ENCODE assay signal across 2 cellular contexts in genomic region chr20:63183422-63184146, GRCh38.
TF ChIP-seq lines count a peak whose summit lies in the region.

No MANE protein-coding gene starts in this region.

TF ChIP-seq in HCT116, 20 proteins besides CTCF, POLR2A, EP300 and RAD21:
- TF ChIP-seq, protein P1, sequence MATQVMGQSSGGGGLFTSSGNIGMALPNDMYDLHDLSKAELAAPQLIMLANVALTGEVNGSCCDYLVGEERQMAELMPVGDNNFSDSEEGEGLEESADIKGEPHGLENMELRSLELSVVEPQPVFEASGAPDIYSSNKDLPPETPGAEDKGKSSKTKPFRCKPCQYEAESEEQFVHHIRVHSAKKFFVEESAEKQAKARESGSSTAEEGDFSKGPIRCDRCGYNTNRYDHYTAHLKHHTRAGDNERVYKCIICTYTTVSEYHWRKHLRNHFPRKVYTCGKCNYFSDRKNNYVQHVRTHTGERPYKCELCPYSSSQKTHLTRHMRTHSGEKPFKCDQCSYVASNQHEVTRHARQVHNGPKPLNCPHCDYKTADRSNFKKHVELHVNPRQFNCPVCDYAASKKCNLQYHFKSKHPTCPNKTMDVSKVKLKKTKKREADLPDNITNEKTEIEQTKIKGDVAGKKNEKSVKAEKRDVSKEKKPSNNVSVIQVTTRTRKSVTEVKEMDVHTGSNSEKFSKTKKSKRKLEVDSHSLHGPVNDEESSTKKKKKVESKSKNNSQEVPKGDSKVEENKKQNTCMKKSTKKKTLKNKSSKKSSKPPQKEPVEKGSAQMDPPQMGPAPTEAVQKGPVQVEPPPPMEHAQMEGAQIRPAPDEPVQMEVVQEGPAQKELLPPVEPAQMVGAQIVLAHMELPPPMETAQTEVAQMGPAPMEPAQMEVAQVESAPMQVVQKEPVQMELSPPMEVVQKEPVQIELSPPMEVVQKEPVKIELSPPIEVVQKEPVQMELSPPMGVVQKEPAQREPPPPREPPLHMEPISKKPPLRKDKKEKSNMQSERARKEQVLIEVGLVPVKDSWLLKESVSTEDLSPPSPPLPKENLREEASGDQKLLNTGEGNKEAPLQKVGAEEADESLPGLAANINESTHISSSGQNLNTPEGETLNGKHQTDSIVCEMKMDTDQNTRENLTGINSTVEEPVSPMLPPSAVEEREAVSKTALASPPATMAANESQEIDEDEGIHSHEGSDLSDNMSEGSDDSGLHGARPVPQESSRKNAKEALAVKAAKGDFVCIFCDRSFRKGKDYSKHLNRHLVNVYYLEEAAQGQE (IDR thresholded peaks at IDR 0.05; ENCODE audit: low read depth) = no peak
- TF ChIP-seq YY1 (IDR thresholded peaks at IDR 0.05; ENCODE audit: extremely low read depth, insufficient replicate concordance, low read depth, low read length) (no peak), SP1 (IDR thresholded peaks at IDR 0.05; ENCODE audit: low read depth) (no peak), POLR2AphosphoS5 (IDR thresholded peaks at IDR 0.05; ENCODE audit: low read depth, low read length) (no peak), ELF1 (IDR thresholded peaks at IDR 0.05; ENCODE audit: borderline replicate concordance, low read depth) (no peak), ZBTB33 (IDR thresholded peaks at IDR 0.05; ENCODE audit: extremely low read depth, insufficient replicate concordance, low read length) (no peak), JUND (IDR thresholded peaks at IDR 0.05) (no peak), ZNF274 (IDR thresholded peaks at IDR 0.05; ENCODE audit: low read depth, low read length) (no peak), EGR1 (IDR thresholded peaks at IDR 0.05; ENCODE audit: low read depth) (no peak), ZFX (IDR thresholded peaks at IDR 0.05) (no peak), EZH2 (IDR thresholded peaks at IDR 0.05) (no peak), CBX3 (IDR thresholded peaks at IDR 0.05; ENCODE audit: low read depth) (no peak), SIN3A (IDR thresholded peaks at IDR 0.05; ENCODE audit: low read depth) (no peak), FOSL1 (IDR thresholded peaks at IDR 0.05; ENCODE audit: low read depth) (no peak), SRF (IDR thresholded peaks at IDR 0.05; ENCODE audit: low read depth) (no peak), CEBPB (IDR thresholded peaks at IDR 0.05; ENCODE audit: low read depth) (no peak), EZH2phosphoT487 (IDR thresholded peaks at IDR 0.05; ENCODE audit: borderline replicate concordance) (no peak)
- TF ChIP-seq, protein P2, sequence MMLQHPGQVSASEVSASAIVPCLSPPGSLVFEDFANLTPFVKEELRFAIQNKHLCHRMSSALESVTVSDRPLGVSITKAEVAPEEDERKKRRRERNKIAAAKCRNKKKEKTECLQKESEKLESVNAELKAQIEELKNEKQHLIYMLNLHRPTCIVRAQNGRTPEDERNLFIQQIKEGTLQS (IDR thresholded peaks at IDR 0.05) = no peak
- TF ChIP-seq, protein P3, sequence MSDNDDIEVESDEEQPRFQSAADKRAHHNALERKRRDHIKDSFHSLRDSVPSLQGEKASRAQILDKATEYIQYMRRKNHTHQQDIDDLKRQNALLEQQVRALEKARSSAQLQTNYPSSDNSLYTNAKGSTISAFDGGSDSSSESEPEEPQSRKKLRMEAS (IDR thresholded peaks at IDR 0.05) = no peak

TF ChIP-seq in K562, 482 proteins besides CTCF, POLR2A, EP300 and RAD21:
- TF ChIP-seq, protein P3 (CRISPR knock-in tag; IDR thresholded peaks at IDR 0.05) = peak; percentile 41; the same call in 1 of the 2 replicates
- TF ChIP-seq HDGF (IDR thresholded peaks at IDR 0.05) (no peak), IFI16 (CRISPR knock-in tag; IDR thresholded peaks at IDR 0.05) (no peak), SMC3 (conservative IDR thresholded peaks at IDR 0.05; ENCODE audit: insufficient read depth, low read depth, low read length) (peak; percentile 86), CTBP1 (IDR thresholded peaks at IDR 0.05; ENCODE audit: borderline replicate concordance) (peak; percentile 29; the same call in 1 of the 2 replicates), ZNF24 (IDR thresholded peaks at IDR 0.05) (peak; percentile 93), CBX3 (IDR thresholded peaks at IDR 0.05; ENCODE audit: borderline replicate concordance in 1 of 2, low read length in 2 of 2) (no peak), POLR3A (IDR thresholded peaks at IDR 0.05; ENCODE audit: borderline replicate concordance, extremely low read depth, insufficient read depth, insufficient read length) (no peak), WHSC1 (IDR thresholded peaks at IDR 0.05; ENCODE audit: low read length) (no peak), YY1 (IDR thresholded peaks at IDR 0.05; ENCODE audit: borderline replicate concordance in 1 of 3, control insufficient read depth in 1 of 3, extremely low read depth in 1 of 3, insufficient read depth in 3 of 3, insufficient read length in 1 of 3, insufficient replicate concordance in 2 of 3, low read depth in 1 of 3, low read length in 2 of 3) (no peak), RB1 (IDR thresholded peaks at IDR 0.05; ENCODE audit: low read depth) (peak; percentile 39; the same call in 1 of the 2 replicates), USF1 (CRISPR knock-in tag; IDR thresholded peaks at IDR 0.05) (peak; percentile 56; the same call in 1 of the 2 replicates), EGR1 (conservative IDR thresholded peaks at IDR 0.05) (no peak), RUNX1 (IDR thresholded peaks at IDR 0.05; ENCODE audit: low read depth) (no peak), ZFP36 (IDR thresholded peaks at IDR 0.05; ENCODE audit: low read depth, low read length, partially characterized antibody) (no peak)
- TF ChIP-seq, protein P4, sequence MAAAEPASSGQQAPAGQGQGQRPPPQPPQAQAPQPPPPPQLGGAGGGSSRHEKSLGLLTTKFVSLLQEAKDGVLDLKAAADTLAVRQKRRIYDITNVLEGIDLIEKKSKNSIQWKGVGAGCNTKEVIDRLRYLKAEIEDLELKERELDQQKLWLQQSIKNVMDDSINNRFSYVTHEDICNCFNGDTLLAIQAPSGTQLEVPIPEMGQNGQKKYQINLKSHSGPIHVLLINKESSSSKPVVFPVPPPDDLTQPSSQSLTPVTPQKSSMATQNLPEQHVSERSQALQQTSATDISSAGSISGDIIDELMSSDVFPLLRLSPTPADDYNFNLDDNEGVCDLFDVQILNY (CRISPR knock-in tag; IDR thresholded peaks at IDR 0.05) = 0 out of 2 replicates have a peak, but pooled peaks have one; percentile 10
TF ChIP-seq in K562: peak in this region for 7.
